ENCODE assay signal across 1 cellular context in the genomic region with DNA sequence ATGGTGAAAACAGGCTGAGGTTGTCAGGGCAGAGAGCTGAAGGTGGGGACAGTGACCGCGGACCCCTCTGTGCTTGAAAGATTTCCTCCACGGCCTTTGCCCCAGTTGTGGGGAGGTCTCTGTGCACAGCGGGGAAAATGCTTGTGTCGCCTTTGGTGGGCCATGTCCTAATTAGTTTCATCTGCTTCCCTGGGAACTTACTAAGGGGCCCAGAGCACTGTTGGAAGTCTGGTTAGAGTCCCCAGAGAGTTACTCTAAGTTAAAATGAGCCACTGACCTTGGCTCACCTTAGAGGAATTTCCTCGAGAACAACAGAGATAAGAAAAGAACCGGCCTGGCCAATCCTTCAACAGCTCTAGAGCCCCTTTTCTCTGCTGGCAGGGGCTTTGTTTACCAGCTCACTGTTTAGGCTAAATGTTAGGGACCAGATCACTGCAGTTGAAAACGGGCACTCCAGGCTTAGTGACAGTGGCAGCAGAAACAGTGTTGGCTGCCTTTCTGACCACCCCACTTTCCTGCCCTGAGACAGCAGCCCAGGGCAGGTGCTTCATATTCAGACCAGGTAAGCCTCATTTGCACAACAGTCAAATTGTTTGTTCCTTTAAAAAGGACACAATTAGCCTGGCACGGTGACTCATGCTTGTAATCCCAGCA.
A peak's percentile ranks its signal among the peaks of the same experiment; 100 is the strongest.
TF ChIP-seq lines count a peak whose summit lies in the region.

No MANE protein-coding gene starts in this region.

TF ChIP-seq in SK-N-SH treated with all-trans-retinoic acid at 6 μM for 48 hours, 23 proteins besides CTCF, POLR2A, EP300 and RAD21 (continued from another document):
- TF ChIP-seq, protein P1, sequence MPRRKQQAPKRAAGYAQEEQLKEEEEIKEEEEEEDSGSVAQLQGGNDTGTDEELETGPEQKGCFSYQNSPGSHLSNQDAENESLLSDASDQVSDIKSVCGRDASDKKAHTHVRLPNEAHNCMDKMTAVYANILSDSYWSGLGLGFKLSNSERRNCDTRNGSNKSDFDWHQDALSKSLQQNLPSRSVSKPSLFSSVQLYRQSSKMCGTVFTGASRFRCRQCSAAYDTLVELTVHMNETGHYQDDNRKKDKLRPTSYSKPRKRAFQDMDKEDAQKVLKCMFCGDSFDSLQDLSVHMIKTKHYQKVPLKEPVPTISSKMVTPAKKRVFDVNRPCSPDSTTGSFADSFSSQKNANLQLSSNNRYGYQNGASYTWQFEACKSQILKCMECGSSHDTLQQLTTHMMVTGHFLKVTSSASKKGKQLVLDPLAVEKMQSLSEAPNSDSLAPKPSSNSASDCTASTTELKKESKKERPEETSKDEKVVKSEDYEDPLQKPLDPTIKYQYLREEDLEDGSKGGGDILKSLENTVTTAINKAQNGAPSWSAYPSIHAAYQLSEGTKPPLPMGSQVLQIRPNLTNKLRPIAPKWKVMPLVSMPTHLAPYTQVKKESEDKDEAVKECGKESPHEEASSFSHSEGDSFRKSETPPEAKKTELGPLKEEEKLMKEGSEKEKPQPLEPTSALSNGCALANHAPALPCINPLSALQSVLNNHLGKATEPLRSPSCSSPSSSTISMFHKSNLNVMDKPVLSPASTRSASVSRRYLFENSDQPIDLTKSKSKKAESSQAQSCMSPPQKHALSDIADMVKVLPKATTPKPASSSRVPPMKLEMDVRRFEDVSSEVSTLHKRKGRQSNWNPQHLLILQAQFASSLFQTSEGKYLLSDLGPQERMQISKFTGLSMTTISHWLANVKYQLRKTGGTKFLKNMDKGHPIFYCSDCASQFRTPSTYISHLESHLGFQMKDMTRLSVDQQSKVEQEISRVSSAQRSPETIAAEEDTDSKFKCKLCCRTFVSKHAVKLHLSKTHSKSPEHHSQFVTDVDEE (CRISPR knock-in tag; IDR thresholded peaks at IDR 0.05), result no peak; the same call in 1 of the 2 replicates
- TF ChIP-seq ISL1 (CRISPR knock-in tag; IDR thresholded peaks at IDR 0.05) (0 out of 2 replicates have a peak, but pooled peaks have one; percentile 10), ZNF70 (CRISPR knock-in tag; IDR thresholded peaks at IDR 0.05) (0 out of 2 replicates have a peak, but pooled peaks have one; percentile 29)
